20 cellular contexts compared by ENCODE assay signal in genomic region chr6:17038316-17038715, GRCh38.
"Had no signal": no experiment of that assay in that cellular context is flagged by ENCODE, and none has a peak within 500 bp of the region (broad histone marks: within the 10 kb centered on the region; RNA-seq: fewer than 3 reads in every experiment).

No MANE protein-coding gene starts in this region.

- ATAC-seq: activated CD8-positive, alpha-beta T cell treated with anti-CD3 and anti-CD28 coated beads, Interleukin-2, amount 10 ng/mL, durations not matched to agents 7 days and 5 days; activated naive CD4-positive, alpha-beta T cell treated with anti-CD3 and anti-CD28 coated beads, Interleukin-2, amount 50 U/mL, for 72 hours; natural killer cell had no signal

- H3K36me3 ChIP-seq: left ventricle myocardium inferior, tibial artery, uterus had no signal

- H3K27me3 ChIP-seq: tibial artery, uterus had no signal

- DNase-seq: activated CD4-positive, alpha-beta T cell treated with anti-CD3 and anti-CD28 coated beads, Interleukin-2, amount 10 ng/mL, durations not matched to agents 24 days and 14 days; activated CD4-positive, CD25-positive, alpha-beta regulatory T cell; activated CD8-positive, alpha-beta memory T cell treated with anti-CD3 and anti-CD28 coated beads, Interleukin-2, amount 50 U/mL, for 4 hours; activated CD8-positive, alpha-beta T cell treated with anti-CD3 and anti-CD28 coated beads, Interleukin-2, amount 10 ng/mL, durations not matched to agents 7 days and 5 days; activated effector memory CD4-positive, alpha-beta T cell treated with anti-CD3 and anti-CD28 coated beads, Interleukin-2, amount 50 U/mL, for 16 hours; activated T-cell treated with anti-CD3 and anti-CD28 coated beads, Interleukin-2, amount 50 U/mL, for 48 hours; amygdala; effector CD8-positive, alpha-beta T cell; hippocampal formation; left ventricle myocardium inferior; mesendoderm; natural killer cell; posterior cingulate gyrus; retina; stimulated activated CD4-positive, alpha-beta T cell treated with anti-CD3 and anti-CD28 coated beads, Interleukin-4, amount 100 ng/mL, for 24 hours; stimulated activated naive CD4-positive, alpha-beta T cell; tibial artery; uterus had no signal

- H3K27ac ChIP-seq: left ventricle myocardium inferior, skin epidermis, tibial artery, uterus had no signal

- H3K9me3 ChIP-seq: tibial artery, uterus had no signal

- H3K4me1 ChIP-seq: uterus had no signal

- H3K4me3 ChIP-seq: left ventricle myocardium inferior, skin epidermis, tibial artery, uterus had no signal
